Comparison of ENCODE assay signal across 19 cellular contexts in the genomic region with DNA sequence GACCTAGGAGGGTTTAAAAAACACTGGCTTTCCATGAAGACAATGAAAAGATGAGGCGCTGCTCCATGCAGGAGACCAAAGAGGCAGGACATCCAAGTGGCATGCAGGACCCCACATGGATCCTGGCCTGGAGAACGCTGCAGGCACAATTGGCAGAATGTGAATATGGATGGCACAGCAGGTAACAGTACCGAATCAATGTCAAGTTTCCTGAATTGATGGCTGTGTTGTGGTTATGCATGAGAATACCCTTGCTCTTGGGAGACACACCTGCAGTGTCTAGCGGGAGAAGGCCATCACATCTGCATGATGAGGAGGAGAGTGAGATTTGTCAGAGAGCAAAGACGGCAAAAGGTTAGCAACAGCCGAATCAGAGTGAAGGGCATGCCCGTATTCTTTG.
A peak's percentile ranks its signal among the peaks of the same experiment; 100 is the strongest.
DNase-seq lines count a peak whose midpoint lies in the region; ATAC-seq and TF ChIP-seq lines count a peak whose summit lies in the region.
"Had no signal": no experiment of that assay in that cellular context is flagged by ENCODE, and none has a peak within 500 bp of the region (broad histone marks: within the 10 kb centered on the region; RNA-seq: fewer than 3 reads in every experiment).

No MANE protein-coding gene starts in this region.

- no peak overlapping the region for H2BK5ac ChIP-seq in mesenchymal stem cell (ENCODE audit: low read depth, low read length, poor library complexity, severe bottlenecking)

- H3K9ac ChIP-seq in HUES48 (ENCODE audit: low read depth, low read length), result no peak overlapping the region
- H3K9ac ChIP-seq in mesenchymal stem cell (ENCODE audit: low read length), result no peak overlapping the region

- H3K27ac Mint-ChIP-seq in T-helper 1 cell treated with Interleukin-12 subunit alpha and Interleukin-12 subunit beta and Interleukin-4 antibody, amounts not matched to agents 30 μg/mL and 1 μg/mL, for 36 hours, result peak overlapping the region; percentile 61
- H3K27ac Mint-ChIP-seq in T-helper 17 cell, result peak overlapping the region; percentile 14
- H3K27ac Mint-ChIP-seq: activated T-helper 17 cell treated with anti-CD3 and anti-CD28 coated beads, Interleukin-2, amount 50 U/mL, for 72 hours had no signal

- no peak overlapping the region for H3K23ac ChIP-seq in mesenchymal stem cell (ENCODE audit: low read length in 2 of 2)

- DNase-seq in T-helper 1 cell (no peak), T-helper 17 cell (no peak), mesenchymal stem cell (no peak), NCI-H1092 treated with DMSO at 0.1 percent for 48 hours (lab: John Stamatoyannopoulos, UW) (no peak), GM10248 (ENCODE audit: extremely low spot score) (no peak), DMS 273 (lab: John Stamatoyannopoulos, UW; ENCODE audit: unreplicated experiment) (no peak)
- DNase-seq: amygdala, dermis blood vessel endothelial cell, lower lobe of right lung, NCI-H187 treated with DMSO at 0.1 percent for 48 hours, NCI-H226, NCI-H82, T1000 had no signal

- H3K36me3 ChIP-seq in HUES48 (ENCODE audit: control insufficient read depth, insufficient read depth, low read length) (no peaks in the 10 kb centered on the region), mesenchymal stem cell (ENCODE audit: control insufficient read depth in 1 of 2, insufficient read depth in 2 of 2, low read depth in 1 of 2, low read length in 2 of 2) (no peaks in the 10 kb centered on the region)
- H3K36me3 ChIP-seq: lower lobe of right lung, Peyer's patch had no signal

- no peak for ATAC-seq in T-helper 17 cell
- ATAC-seq: K562, lower lobe of right lung had no signal

- H4K8ac ChIP-seq in mesenchymal stem cell (ENCODE audit: low read length), result no peak overlapping the region

- no peak overlapping the region for H3K4me3 Mint-ChIP-seq in T-helper 1 cell treated with Interleukin-12 subunit alpha and Interleukin-12 subunit beta and Interleukin-4 antibody, amounts not matched to agents 30 μg/mL and 1 μg/mL, for 36 hours
- no peak overlapping the region for H3K4me3 Mint-ChIP-seq in T-helper 17 cell
- H3K4me3 Mint-ChIP-seq: activated T-helper 17 cell treated with anti-CD3 and anti-CD28 coated beads, Interleukin-2, amount 50 U/mL, for 72 hours had no signal

- H3K14ac ChIP-seq in mesenchymal stem cell (ENCODE audit: low read length in 2 of 2), result peak overlapping the region in 1 of 2 experiments; percentile 49

- POLR2A ChIA-PET in GM10248 (lab: Yijun Ruan, JAX), result no interaction called here

- no peak overlapping the region for H2BK15ac ChIP-seq in mesenchymal stem cell (ENCODE audit: low read depth, poor library complexity, severe bottlenecking)

- no peak overlapping the region for H3K4ac ChIP-seq in mesenchymal stem cell (ENCODE audit: low read depth in 1 of 2, low read length in 2 of 2)

- 74% methylated on average over 7 of the region's 7 CpGs for WGBS in mesenchymal stem cell

- peaks cover 10% of the 10 kb centered on the region for H3K4me1 Mint-ChIP-seq in T-helper 1 cell treated with Interleukin-12 subunit alpha and Interleukin-12 subunit beta and Interleukin-4 antibody, amounts not matched to agents 30 μg/mL and 1 μg/mL, for 36 hours (ENCODE audit: low read depth)
- peaks cover 28% of the 10 kb centered on the region for H3K4me1 Mint-ChIP-seq in T-helper 17 cell

- H3K27ac ChIP-seq in HUES48 (ENCODE audit: low read depth, low read length), result peak overlapping the region; percentile 53
- no peak overlapping the region for H3K27ac ChIP-seq in mesenchymal stem cell (ENCODE audit: low read length, poor library complexity, severe bottlenecking)
- H3K27ac ChIP-seq: 22Rv1, lower lobe of right lung had no signal

- no peak overlapping the region for H2BK12ac ChIP-seq in mesenchymal stem cell (ENCODE audit: low read length in 2 of 2)

- H3K79me1 ChIP-seq in mesenchymal stem cell (replicated peaks; ENCODE audit: low read length, poor library complexity, severe bottlenecking), result no peaks in the 10 kb centered on the region

- H3K9me3 ChIP-seq in HUES48 (ENCODE audit: control insufficient read depth, insufficient read depth, low read length) (no peaks in the 10 kb centered on the region), T-helper 17 cell (ENCODE audit: control insufficient read depth, low read length, poor library complexity, severe bottlenecking) (no peaks in the 10 kb centered on the region), mesenchymal stem cell (ENCODE audit: control insufficient read depth, low read length) (peaks cover 4% of the 10 kb centered on the region)
- H3K9me3 ChIP-seq: lower lobe of right lung, Peyer's patch had no signal

- no peaks in the 10 kb centered on the region for H3K9me3 Mint-ChIP-seq in T-helper 1 cell treated with Interleukin-12 subunit alpha and Interleukin-12 subunit beta and Interleukin-4 antibody, amounts not matched to agents 30 μg/mL and 1 μg/mL, for 36 hours
- H3K9me3 Mint-ChIP-seq: activated T-helper 17 cell treated with anti-CD3 and anti-CD28 coated beads, Interleukin-2, amount 50 U/mL, for 72 hours had no signal

- no peak overlapping the region for H4K91ac ChIP-seq in mesenchymal stem cell (ENCODE audit: low read length)

- H3K4me1 ChIP-seq in HUES48 (ENCODE audit: control insufficient read depth, insufficient read depth, low read length) (peaks cover 20% of the 10 kb centered on the region; the same call in 1 of the 2 replicates), mesenchymal stem cell (ENCODE audit: control insufficient read depth, insufficient read depth, low read depth, low read length) (peaks cover under 1% of the 10 kb centered on the region)
- H3K4me1 ChIP-seq: lower lobe of right lung had no signal

- no peak overlapping the region for H3K4me2 ChIP-seq in mesenchymal stem cell (ENCODE audit: low read length, poor library complexity, severe bottlenecking)

- no peak overlapping the region for H2AFZ ChIP-seq in mesenchymal stem cell (ENCODE audit: low read depth, low read length)

- no peak overlapping the region for H3K18ac ChIP-seq in mesenchymal stem cell (ENCODE audit: low read depth in 1 of 2, low read length in 2 of 2)

- H2AK5ac ChIP-seq in mesenchymal stem cell (ENCODE audit: low read length, severe bottlenecking), result no peak overlapping the region

- peak overlapping the region; percentile 23 for H2BK120ac ChIP-seq in mesenchymal stem cell (ENCODE audit: low read depth, low read length)

- no peaks in the 10 kb centered on the region for H3K36me3 Mint-ChIP-seq in T-helper 1 cell treated with Interleukin-12 subunit alpha and Interleukin-12 subunit beta and Interleukin-4 antibody, amounts not matched to agents 30 μg/mL and 1 μg/mL, for 36 hours (ENCODE audit: low read depth)
- no peaks in the 10 kb centered on the region for H3K36me3 Mint-ChIP-seq in T-helper 17 cell (ENCODE audit: low read depth)

- no peak for TF ChIP-seq CTCF in GM10248 (IDR thresholded peaks at IDR 0.05; ENCODE audit: control extremely low read depth, extremely low read depth, low read depth, missing control alignments)

- no peaks in the 10 kb centered on the region for H3K27me3 Mint-ChIP-seq in T-helper 1 cell treated with Interleukin-12 subunit alpha and Interleukin-12 subunit beta and Interleukin-4 antibody, amounts not matched to agents 30 μg/mL and 1 μg/mL, for 36 hours (ENCODE audit: low read depth)
- H3K27me3 Mint-ChIP-seq in T-helper 17 cell, result peaks cover 12% of the 10 kb centered on the region
- H3K27me3 Mint-ChIP-seq: activated T-helper 17 cell treated with anti-CD3 and anti-CD28 coated beads, Interleukin-2, amount 50 U/mL, for 72 hours had no signal

- CTCF ChIA-PET in GM10248 (lab: Yijun Ruan, JAX), result no interaction called here

- H3K4me3 ChIP-seq in HUES48 (ENCODE audit: low read depth, low read length), result no peak overlapping the region
- H3K4me3 ChIP-seq in mesenchymal stem cell (ENCODE audit: insufficient read depth in 1 of 2, low read depth in 1 of 2, low read length in 2 of 2), result no peak overlapping the region
- H3K4me3 ChIP-seq: K562, lower lobe of right lung, Peyer's patch had no signal

- H3K27me3 ChIP-seq in HUES48 (ENCODE audit: control insufficient read depth, insufficient read depth, low read length) (no peaks in the 10 kb centered on the region), mesenchymal stem cell (ENCODE audit: control insufficient read depth in 1 of 2, insufficient read depth in 1 of 2, low read length in 2 of 2) (peaks cover 0 to 71% of the 10 kb centered on the region in 2 experiments)
- H3K27me3 ChIP-seq: Peyer's patch had no signal
